ENCODE assay signal across 27 cellular contexts in the genomic region with DNA sequence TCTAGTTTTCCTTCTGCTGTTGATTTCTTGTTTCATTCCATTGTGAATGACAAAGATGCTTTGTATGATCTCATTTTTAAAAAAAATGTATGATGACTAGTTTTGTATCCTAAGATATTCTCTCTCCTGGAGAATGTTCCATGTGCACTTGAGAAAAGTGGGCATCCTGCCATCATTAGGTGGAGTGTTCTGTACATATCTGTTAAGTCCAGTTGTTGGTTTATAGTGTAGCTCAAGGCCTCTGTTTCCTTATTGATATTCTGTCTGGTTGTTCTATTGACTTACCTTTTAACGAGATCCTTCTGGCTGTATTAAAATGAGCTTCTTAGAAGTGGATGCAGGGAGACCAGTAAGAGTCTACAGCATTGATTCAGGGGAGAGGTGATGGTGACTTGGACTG. TPM values are rescaled to one million over a fixed set of nuclear protein-coding genes. Genes with fewer than 3 reads are reported as not detected.
"Had no signal": no experiment of that assay in that cellular context is flagged by ENCODE, and none has a peak within 500 bp of the region (broad histone marks: within the 10 kb centered on the region; RNA-seq: fewer than 3 reads in every experiment).

No MANE protein-coding gene starts in this region.

- ATAC-seq: activated CD8-positive, alpha-beta memory T cell treated with anti-CD3 and anti-CD28 coated beads, Interleukin-2, amount 10 ng/mL, durations not matched to agents 7 days and 5 days; activated CD8-positive, alpha-beta T cell treated with anti-CD3 and anti-CD28 coated beads for 36 hours; activated naive CD8-positive, alpha-beta T cell treated with anti-CD3 and anti-CD28 coated beads, Interleukin-2, amount 50 U/mL, for 24 hours; esophagus mucosa; sciatic nerve had no signal

- H3K27ac ChIP-seq: thoracic aorta, upper lobe of left lung, WERI-Rb-1 had no signal

- DNase-seq: activated CD4-positive, alpha-beta T cell treated with anti-CD3 and anti-CD28 coated beads, Interleukin-2, amount 10 ng/mL, durations not matched to agents 7 days and 5 days; activated CD4-positive, CD25-positive, alpha-beta regulatory T cell treated with anti-CD3 and anti-CD28 coated beads, Interleukin-2, amount 50 U/mL, for 72 hours; activated CD8-positive, alpha-beta memory T cell treated with anti-CD3 and anti-CD28 coated beads, Interleukin-2, amount 10 ng/mL, durations not matched to agents 7 days and 5 days; activated CD8-positive, alpha-beta T cell treated with anti-CD3 and anti-CD28 coated beads for 36 hours; activated gamma-delta T cell; activated naive CD4-positive, alpha-beta T cell treated with anti-CD3 and anti-CD28 coated beads, Interleukin-2, amount 50 U/mL, for 16 hours; activated naive CD8-positive, alpha-beta T cell treated with anti-CD3 and anti-CD28 coated beads, Interleukin-2, amount 50 U/mL, for 24 hours; activated T-cell treated with anti-CD3 and anti-CD28 coated beads for 4 hours; anterior cingulate cortex; caudate nucleus; effector memory CD4-positive, alpha-beta T cell; glutamatergic neuron; hypothalamus; mesenchymal stem cell; nephron progenitor cell; nucleus accumbens; stimulated activated CD4-positive, alpha-beta T cell treated with anti-CD3 and anti-CD28 coated beads, Interleukin-15, amount 100 ng/mL, for 24 hours; stimulated activated CD4-positive, alpha-beta T cell treated with anti-CD3 and anti-CD28 coated beads, Interleukin-4, amount 100 ng/mL, for 1 hour; stimulated activated naive CD4-positive, alpha-beta T cell; WERI-Rb-1 had no signal

- H3K9me3 ChIP-seq: thoracic aorta, upper lobe of left lung had no signal

- H3K27me3 ChIP-seq: upper lobe of left lung had no signal

- FAIRE-seq: frontal cortex had no signal

- H3K36me3 ChIP-seq: thoracic aorta, upper lobe of left lung, WERI-Rb-1 had no signal

- H3K4me3 ChIP-seq: smooth muscle cell, thoracic aorta, upper lobe of left lung had no signal

RNA-seq across cellular contexts. Expression of gene SGSM1, which starts 35.2 kb away (rescaled TPM):
- total RNA-seq: renal cortical epithelial cell had no signal
- polyA plus RNA-seq: smooth muscle cell had no signal
